13 cellular contexts compared by ENCODE assay signal in genomic region chr16:56298948-56299602, GRCh38.
DNase-seq lines count a peak whose midpoint lies in the region; ATAC-seq, FAIRE-seq and TF ChIP-seq lines count a peak whose summit lies in the region.
"Had no signal": no experiment of that assay in that cellular context is flagged by ENCODE, and none has a peak within 500 bp of the region (broad histone marks: within the 10 kb centered on the region; RNA-seq: fewer than 3 reads in every experiment).

No MANE protein-coding gene starts in this region.

- H3K9me3 ChIP-seq in HEK293 (ENCODE audit: control insufficient read depth, insufficient read depth, low read depth, low read length) (no peaks in the 10 kb centered on the region), psoas muscle (no peaks in the 10 kb centered on the region)

- 64 to 77% (median 68%) methylated on average over 6 to 7 of the region's 7 CpGs for WGBS in psoas muscle, 3 donors

- FAIRE-seq in GM12891 (lab: Jason Lieb, UNC) = no peak
- FAIRE-seq: colon had no signal

- intact Hi-C loops in psoas muscle (cut with DNase I) = no loop called here

- peaks cover 4% of the 10 kb centered on the region for H3K27me3 Mint-ChIP-seq in T-helper 2 cell treated with Interferon-gamma antibody and Interleukin-4, amounts not matched to agents 5 μg/mL and 100 μg/mL, for 36 hours (ENCODE audit: low read depth)

- no peak overlapping the region for H3K4me3 ChIP-seq in HEK293 (ENCODE audit: low read depth, low read length)
- no peak overlapping the region for H3K4me3 ChIP-seq in skin epidermis
- no peak overlapping the region for H3K4me3 ChIP-seq in psoas muscle
- H3K4me3 ChIP-seq: PC-9 had no signal

- no peak overlapping the region for H3K27ac Mint-ChIP-seq in T-helper 2 cell treated with Interferon-gamma antibody and Interleukin-4, amounts not matched to agents 5 μg/mL and 100 μg/mL, for 36 hours

- H3K27ac ChIP-seq in HEK293 (ENCODE audit: extremely low read depth, low read depth, low read length) (no peak overlapping the region), caudate nucleus (ENCODE audit: low read depth, low read length) (peak overlapping the region; percentile 100), skin epidermis (peak overlapping the region in 14 of 21 experiments; percentile 21 to 77 (median 57)), psoas muscle (no peak overlapping the region)
- H3K27ac ChIP-seq: PC-9 had no signal

- CTCF ChIA-PET in HEK293 (lab: Yijun Ruan, JAX) = interaction anchor here (2.0 kb wide), 1 partner anchor 19 kb away, joined by 7 read pairs; no protein-coding TSS in a partner anchor
- CTCF ChIA-PET in HEK293T (lab: Yijun Ruan, JAX) = interaction anchor here (1.0 kb wide), 1 partner anchor 19 kb away, joined by 5 read pairs; no protein-coding TSS in a partner anchor

- H3K36me3 ChIP-seq in HEK293 (ENCODE audit: control insufficient read depth in 2 of 2, insufficient read depth in 1 of 2, low read length in 2 of 2) = no peaks in the 10 kb centered on the region
- H3K36me3 ChIP-seq in psoas muscle (ENCODE audit: insufficient read depth in 1 of 2, low read depth in 1 of 2) = no peaks in the 10 kb centered on the region

- POLR2A ChIA-PET in HEK293 (lab: Yijun Ruan, JAX) (no interaction called here), HEK293T (lab: Yijun Ruan, JAX) (no interaction called here)

- H3K9me3 Mint-ChIP-seq in T-helper 2 cell treated with Interferon-gamma antibody and Interleukin-4, amounts not matched to agents 5 μg/mL and 100 μg/mL, for 36 hours = no peaks in the 10 kb centered on the region

- no peaks in the 10 kb centered on the region for H3K36me3 Mint-ChIP-seq in T-helper 2 cell treated with Interferon-gamma antibody and Interleukin-4, amounts not matched to agents 5 μg/mL and 100 μg/mL, for 36 hours (ENCODE audit: low read depth)

- H3K4me3 Mint-ChIP-seq in T-helper 2 cell treated with Interferon-gamma antibody and Interleukin-4, amounts not matched to agents 5 μg/mL and 100 μg/mL, for 36 hours = no peak overlapping the region

- ATAC-seq in psoas muscle = no peak

- DNase-seq in caudate nucleus (lab: John Stamatoyannopoulos, UW) (peak in 59 of 61 donors; percentile 42 to 94 (median 83)), kidney tubule cell (ENCODE audit: low spot score) (peak; percentile 35), psoas muscle (no peak), GM12891 (ENCODE audit: insufficient read length, low spot score) (no peak), HEK293T (ENCODE audit: extremely low spot score) (no peak)
- no peak for DNase-seq in T-helper 2 cell treated with Interferon-gamma antibody and Interleukin-4, amounts not matched to agents 5 μg/mL and 100 μg/mL, for 36 hours (ENCODE audit: low spot score)
- DNase-seq: activated T-cell treated with anti-CD3 and anti-CD28 coated beads, Interleukin-2, amount 50 U/mL, for 1 hour; NCI-H1105 treated with DMSO at 0.1 percent for 48 hours; PC-9; stimulated activated CD4-positive, alpha-beta T cell treated with anti-CD3 and anti-CD28 coated beads, Interleukin-12 subunit alpha, Interleukin-12 subunit beta, amount 100 ng/mL, for 4 hours had no signal

- TF ChIP-seq POLR2A in GM12891 (IDR thresholded peaks at IDR 0.05; ENCODE audit: low read depth, low read length) = no peak

- H3K4me1 ChIP-seq in HEK293 (ENCODE audit: control insufficient read depth, insufficient read depth, low read length) (no peaks in the 10 kb centered on the region), psoas muscle (peaks cover 10% of the 10 kb centered on the region)

- TF ChIP-seq CTCF in HEK293 (tag by site-specific recombination; IDR thresholded peaks at IDR 0.05) = no peak
- TF ChIP-seq CTCF in psoas muscle (IDR thresholded peaks at IDR 0.05) = no peak

- no peaks in the 10 kb centered on the region for H3K27me3 ChIP-seq in psoas muscle (ENCODE audit: insufficient read depth in 3 of 3, low read length in 2 of 3)

- H3K4me1 Mint-ChIP-seq in T-helper 2 cell treated with Interferon-gamma antibody and Interleukin-4, amounts not matched to agents 5 μg/mL and 100 μg/mL, for 36 hours (ENCODE audit: low read depth) = no peaks in the 10 kb centered on the region

TF ChIP-seq in HEK293, 187 proteins besides CTCF, POLR2A, EP300 and RAD21:
- no peak for TF ChIP-seq ZNF513 (tag by site-specific recombination; IDR thresholded peaks at IDR 0.05)
- peak; percentile 50; the same call in 1 of the 2 replicates for TF ChIP-seq ZNF768 (tag by site-specific recombination; IDR thresholded peaks at IDR 0.05)
TF ChIP-seq in HEK293: peak in this region for 1.

TF ChIP-seq in GM12891, 5 proteins besides CTCF, POLR2A, EP300 and RAD21:
- TF ChIP-seq POLR2AphosphoS5 (IDR thresholded peaks at IDR 0.05; ENCODE audit: low read depth, low read length) (no peak), PAX5 (IDR thresholded peaks at IDR 0.05; ENCODE audit: insufficient read depth, low read length, severe bottlenecking) (no peak), POU2F2 (IDR thresholded peaks at IDR 0.05; ENCODE audit: low read depth, low read length) (no peak), TAF1 (IDR thresholded peaks at IDR 0.05; ENCODE audit: low read depth, low read length) (no peak), SPI1 (IDR thresholded peaks at IDR 0.05; ENCODE audit: low read depth, low read length) (no peak)

TF ChIP-seq in HEK293T, 16 proteins besides CTCF, POLR2A, EP300 and RAD21:
- TF ChIP-seq NFRKB (IDR thresholded peaks at IDR 0.05) = no peak
- no peak for TF ChIP-seq FOXK2 (IDR thresholded peaks at IDR 0.05)
- TF ChIP-seq SUZ12 (IDR thresholded peaks at IDR 0.05) = no peak
- no peak for TF ChIP-seq L3MBTL2 (conservative IDR thresholded peaks at IDR 0.05)
TF ChIP-seq in HEK293T: peak in this region for 0.

Comparison
In these comparisons a context has a peak if more than half of its experiments do, and no peak if none do; other contexts are left out.
1. H3K27ac ChIP-seq: peak in caudate nucleus (single experiment) and skin epidermis (14 of 21); none in HEK293 (single experiment) and psoas muscle (single experiment).
2. DNase-seq: peak in caudate nucleus (59 of 61) and kidney tubule cell (single experiment); none in T-helper 2 cell treated with Interferon-gamma antibody and Interleukin-4, amounts not matched to agents 5 μg/mL and 100 μg/mL, for 36 hours (single experiment), psoas muscle (0 of 2), GM12891 (single experiment) and HEK293T (single experiment).